9 cellular contexts compared by ENCODE assay signal in the genomic region with DNA sequence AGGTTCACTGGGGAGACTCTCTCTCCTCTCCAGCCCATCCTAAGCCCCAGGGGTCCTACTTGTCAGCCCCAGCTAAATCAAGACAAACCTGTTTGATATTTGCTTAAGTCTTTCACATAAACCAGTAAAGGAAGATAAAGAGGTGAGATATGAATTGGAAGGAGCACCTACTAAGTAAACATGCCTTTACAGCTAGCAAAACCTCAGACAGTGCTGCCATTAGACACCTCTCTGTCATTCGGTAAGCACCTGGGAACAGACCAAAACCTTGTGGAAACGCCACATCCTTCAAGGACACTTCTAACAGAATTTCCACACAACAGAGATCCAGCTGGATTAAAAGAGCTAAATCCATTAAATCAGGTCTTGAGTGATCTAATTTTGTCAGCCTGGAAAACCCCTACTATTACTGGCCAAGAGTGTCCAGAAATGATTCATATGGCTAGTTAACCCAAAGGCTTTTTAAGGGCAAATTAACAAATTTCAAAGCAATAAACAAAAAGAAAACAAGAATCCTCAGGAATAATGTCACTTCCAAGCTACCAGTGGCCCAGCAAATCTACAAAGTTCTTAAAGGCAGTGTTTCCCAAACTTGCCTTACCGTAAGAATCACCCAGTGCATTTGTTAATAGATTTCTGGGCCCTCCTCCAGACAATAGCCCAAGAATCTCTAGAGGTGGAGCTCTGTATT. TPM values are rescaled to one million over a fixed set of nuclear protein-coding genes. Genes with fewer than 3 reads are reported as not detected.
DNase-seq lines count a peak whose midpoint lies in the region; ATAC-seq and TF ChIP-seq lines count a peak whose summit lies in the region.
"Had no signal": no experiment of that assay in that cellular context is flagged by ENCODE, and none has a peak within 500 bp of the region (broad histone marks: within the 10 kb centered on the region; RNA-seq: fewer than 3 reads in every experiment).

No MANE protein-coding gene starts in this region.

- H3K36me3 Mint-ChIP-seq in memory B cell: peaks cover 22% of the 10 kb centered on the region

- 17% methylated on average over 3 of the region's 3 CpGs for WGBS in urinary bladder

- intact Hi-C loops in left cardiac atrium (cut with DNase I): loop anchor here in 1 of 2 donors (10.0 kb wide), 1 partner anchor 254 kb away; a partner anchor contains a TSS

- peak overlapping the region; percentile 78 for H3K27ac Mint-ChIP-seq in memory B cell
- H3K27ac Mint-ChIP-seq: activated naive CD8-positive, alpha-beta T cell treated with anti-CD3 and anti-CD28 coated beads, Interleukin-2, amount 10 ng/mL, durations not matched to agents 7 days and 5 days had no signal

- H3K9me3 Mint-ChIP-seq in memory B cell: peaks cover 8% of the 10 kb centered on the region

- no peak overlapping the region for H3K4me3 Mint-ChIP-seq in memory B cell
- H3K4me3 Mint-ChIP-seq: activated naive CD8-positive, alpha-beta T cell treated with anti-CD3 and anti-CD28 coated beads, Interleukin-2, amount 10 ng/mL, durations not matched to agents 7 days and 5 days had no signal

- H3K4me3 ChIP-seq in cardiac muscle cell (no peak overlapping the region), astrocyte of the cerebellum (ENCODE audit: low read depth, low read length) (no peak overlapping the region), urinary bladder (ENCODE audit: low read depth, low read length) (no peak overlapping the region)

- peaks cover 44% of the 10 kb centered on the region for H3K4me1 Mint-ChIP-seq in memory B cell

- no peaks in the 10 kb centered on the region for H3K27me3 Mint-ChIP-seq in memory B cell
- H3K27me3 Mint-ChIP-seq: activated naive CD8-positive, alpha-beta T cell treated with anti-CD3 and anti-CD28 coated beads, Interleukin-2, amount 10 ng/mL, durations not matched to agents 7 days and 5 days had no signal

- ATAC-seq in left cardiac atrium (no peak), memory B cell (ENCODE audit: low read depth) (no peak)

- in situ Hi-C loops in astrocyte of the cerebellum (cut with HindIII; ENCODE audit: low sequenced_read_pairs): no loop called here

- H3K27ac ChIP-seq in cardiac muscle cell (peak overlapping the region; percentile 37), urinary bladder (ENCODE audit: low read depth) (peak overlapping the region; percentile 32)

- no peaks in the 10 kb centered on the region for H3K27me3 ChIP-seq in cardiac muscle cell

- no peaks in the 10 kb centered on the region for H3K36me3 ChIP-seq in cardiac muscle cell
- no peaks in the 10 kb centered on the region for H3K36me3 ChIP-seq in urinary bladder (ENCODE audit: insufficient read depth)

- DNase-seq in cardiac muscle cell (ENCODE audit: low read depth in 1 of 2, low spot score in 1 of 2) (peak in 1 of 2 donors; percentile 60), left cardiac atrium (no peak), astrocyte of the cerebellum (ENCODE audit: low read depth) (peak; percentile 29), memory B cell (ENCODE audit: low spot score in 2 of 2) (no peak), Kasumi-1 (lab: John Stamatoyannopoulos, UW) (no peak), cerebellar nuclear complex (lab: John Stamatoyannopoulos, UW) (no peak), NCI-H1694 (lab: John Stamatoyannopoulos, UW) (no peak)

- H3K4me1 ChIP-seq in cardiac muscle cell (ENCODE audit: low read depth) (peaks cover 3% of the 10 kb centered on the region), urinary bladder (ENCODE audit: insufficient read depth) (no peaks in the 10 kb centered on the region)

- no peak for TF ChIP-seq CTCF in cardiac muscle cell (IDR thresholded peaks at IDR 0.05; ENCODE audit: low read depth, low read length)
- TF ChIP-seq CTCF in astrocyte of the cerebellum (IDR thresholded peaks at IDR 0.05; ENCODE audit: low read depth, low read length, missing control alignments): no peak

- H3K9me3 ChIP-seq in cardiac muscle cell (ENCODE audit: low read depth): no peaks in the 10 kb centered on the region

RNA-seq across cellular contexts. Expression of a gene that starts 2.4 kb away (rescaled TPM):
- 22.0 and 24.6 TPM in 2 replicates for total RNA-seq in cardiac muscle cell
- polyA plus RNA-seq in cardiac muscle cell: 19.2 and 20.8 TPM in 2 replicates
- total RNA-seq in left cardiac atrium: 10 to 100 TPM; 18.6 to 23.1 TPM
- total RNA-seq in urinary bladder: 8.6 TPM
- polyA plus RNA-seq in urinary bladder: 23.5 TPM

RNA-seq across cellular contexts. Expression of a gene that starts 44.5 kb away (rescaled TPM):
- total RNA-seq in cardiac muscle cell (not detected in 2 replicates), left cardiac atrium (1 to 10 TPM in 1 of 2 donors, under 1 TPM in 1; 0.97 to 3.6 TPM), urinary bladder (1.3 TPM)
- polyA plus RNA-seq in cardiac muscle cell (not detected in 2 replicates), urinary bladder (0.60 TPM)
- total RNA-seq: activated naive CD8-positive, alpha-beta T cell treated with anti-CD3 and anti-CD28 coated beads, Interleukin-2, amount 10 ng/mL, durations not matched to agents 7 days and 5 days had no signal

RNA-seq across cellular contexts. Expression of a gene that starts 56.5 kb away (rescaled TPM):
- not detected in 2 replicates for total RNA-seq in cardiac muscle cell
- polyA plus RNA-seq in cardiac muscle cell: not detected in 2 replicates
- under 1 TPM; 0.37 to 0.94 TPM for total RNA-seq in left cardiac atrium
- not detected for total RNA-seq in urinary bladder
- polyA plus RNA-seq in urinary bladder: 0.62 TPM
